22 cellular contexts compared by ENCODE assay signal in the genomic region with DNA sequence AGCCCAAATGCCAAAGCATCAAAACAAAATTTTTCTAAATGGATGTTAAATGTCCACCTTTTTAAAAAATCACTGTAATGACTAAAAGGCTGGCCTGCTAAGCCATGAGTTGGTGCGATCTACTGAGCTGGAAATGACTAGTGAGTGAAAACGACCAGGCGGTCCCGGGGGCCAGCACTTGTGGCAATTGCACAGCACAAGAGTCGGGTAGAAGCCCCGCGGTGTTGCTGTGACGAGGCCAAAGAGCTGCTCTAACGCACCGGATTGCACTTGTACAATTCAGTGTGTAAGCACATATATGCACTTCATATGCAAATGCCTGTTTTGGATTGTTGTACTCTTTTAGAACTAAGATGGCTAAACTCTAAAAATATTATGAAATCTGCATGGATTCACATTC.
"Had no signal": no experiment of that assay in that cellular context is flagged by ENCODE, and none has a peak within 500 bp of the region (broad histone marks: within the 10 kb centered on the region; RNA-seq: fewer than 3 reads in every experiment).

No MANE protein-coding gene starts in this region.

- H3K4me3 Mint-ChIP-seq: activated CD4-positive, alpha-beta T cell treated with anti-CD3 and anti-CD28 coated beads, Interleukin-2, amount 10 ng/mL, durations not matched to agents 24 days and 14 days; activated CD8-positive, alpha-beta T cell treated with anti-CD3 and anti-CD28 coated beads for 36 hours; activated naive CD4-positive, alpha-beta T cell treated with anti-CD3 and anti-CD28 coated beads for 36 hours; activated naive CD8-positive, alpha-beta T cell treated with anti-CD3 and anti-CD28 coated beads, Interleukin-2, amount 10 ng/mL, durations not matched to agents 7 days and 5 days; activated T-cell treated with anti-CD3 and anti-CD28 coated beads, Interleukin-2, amount 50 U/mL, for 4 hours; activated T-helper 1 cell treated with anti-CD3 and anti-CD28 coated beads, Interleukin-12 subunit alpha, Interleukin-12 subunit beta, Interleukin-2, Interleukin-4 antibody, amounts not matched to agents 30 ng/mL and 10 ng/mL and 1 ng/mL, durations not matched to agents 14 hours and 24 hours and 36 hours; central memory CD8-positive, alpha-beta T cell; T-helper 2 cell treated with Interferon-gamma antibody and Interleukin-4, amounts not matched to agents 5 μg/mL and 100 μg/mL, for 36 hours had no signal

- H3K4me1 Mint-ChIP-seq: activated CD4-positive, alpha-beta T cell treated with anti-CD3 and anti-CD28 coated beads, Interleukin-2, amount 10 ng/mL, durations not matched to agents 24 days and 14 days; activated naive CD8-positive, alpha-beta T cell treated with anti-CD3 and anti-CD28 coated beads, Interleukin-2, amount 10 ng/mL, durations not matched to agents 7 days and 5 days had no signal

- H3K9me3 Mint-ChIP-seq: activated CD4-positive, alpha-beta T cell treated with anti-CD3 and anti-CD28 coated beads, Interleukin-2, amount 10 ng/mL, durations not matched to agents 24 days and 14 days; activated CD8-positive, alpha-beta T cell treated with anti-CD3 and anti-CD28 coated beads for 36 hours; activated naive CD4-positive, alpha-beta T cell treated with anti-CD3 and anti-CD28 coated beads for 36 hours; activated naive CD8-positive, alpha-beta T cell treated with anti-CD3 and anti-CD28 coated beads, Interleukin-2, amount 10 ng/mL, durations not matched to agents 7 days and 5 days; activated T-cell treated with anti-CD3 and anti-CD28 coated beads, Interleukin-2, amount 50 U/mL, for 4 hours; activated T-helper 1 cell treated with anti-CD3 and anti-CD28 coated beads, Interleukin-12 subunit alpha, Interleukin-12 subunit beta, Interleukin-2, Interleukin-4 antibody, amounts not matched to agents 30 ng/mL and 10 ng/mL and 1 ng/mL, durations not matched to agents 14 hours and 24 hours and 36 hours; central memory CD8-positive, alpha-beta T cell; T-helper 2 cell treated with Interferon-gamma antibody and Interleukin-4, amounts not matched to agents 5 μg/mL and 100 μg/mL, for 36 hours had no signal

- DNase-seq: activated CD4-positive, alpha-beta T cell treated with anti-CD3 and anti-CD28 coated beads, Interleukin-2, amount 10 ng/mL, durations not matched to agents 24 days and 14 days; activated CD4-positive, alpha-beta T cell treated with anti-CD3 and anti-CD28 coated beads, Interleukin-2, amount 50 U/mL, for 4 hours; activated CD8-positive, alpha-beta T cell treated with anti-CD3 and anti-CD28 coated beads for 36 hours; activated gamma-delta T cell; activated naive CD4-positive, alpha-beta T cell treated with anti-CD3 and anti-CD28 coated beads for 36 hours; activated naive CD8-positive, alpha-beta T cell treated with anti-CD3 and anti-CD28 coated beads, Interleukin-2, amount 10 ng/mL, durations not matched to agents 7 days and 5 days; activated T-cell treated with anti-CD3 and anti-CD28 coated beads, Interleukin-2, amount 50 U/mL, for 4 hours; amygdala; MM.1S; NCI-H1092 treated with DMSO at 0.1 percent for 48 hours; NCI-H1417; NCI-H146; NCI-H187; NCI-H2081; NCI-H345; NCI-H524 treated with DMSO at 0.1 percent for 48 hours; SHP77; SJCRH30 had no signal

- ATAC-seq: activated CD8-positive, alpha-beta T cell treated with anti-CD3 and anti-CD28 coated beads for 36 hours; activated T-cell treated with anti-CD3 and anti-CD28 coated beads, Interleukin-2, amount 50 U/mL, for 4 hours; Panc1 had no signal

- H3K27ac Mint-ChIP-seq: activated CD4-positive, alpha-beta T cell treated with anti-CD3 and anti-CD28 coated beads, Interleukin-2, amount 10 ng/mL, durations not matched to agents 24 days and 14 days; activated CD8-positive, alpha-beta T cell treated with anti-CD3 and anti-CD28 coated beads for 36 hours; activated naive CD4-positive, alpha-beta T cell treated with anti-CD3 and anti-CD28 coated beads for 36 hours; activated naive CD8-positive, alpha-beta T cell treated with anti-CD3 and anti-CD28 coated beads, Interleukin-2, amount 10 ng/mL, durations not matched to agents 7 days and 5 days; activated T-helper 1 cell treated with anti-CD3 and anti-CD28 coated beads, Interleukin-12 subunit alpha, Interleukin-12 subunit beta, Interleukin-2, Interleukin-4 antibody, amounts not matched to agents 30 ng/mL and 10 ng/mL and 1 ng/mL, durations not matched to agents 14 hours and 24 hours and 36 hours; T-helper 2 cell treated with Interferon-gamma antibody and Interleukin-4, amounts not matched to agents 5 μg/mL and 100 μg/mL, for 36 hours had no signal

- H3K27me3 Mint-ChIP-seq: activated CD4-positive, alpha-beta T cell treated with anti-CD3 and anti-CD28 coated beads, Interleukin-2, amount 10 ng/mL, durations not matched to agents 24 days and 14 days; activated CD8-positive, alpha-beta T cell treated with anti-CD3 and anti-CD28 coated beads for 36 hours; activated naive CD8-positive, alpha-beta T cell treated with anti-CD3 and anti-CD28 coated beads, Interleukin-2, amount 10 ng/mL, durations not matched to agents 7 days and 5 days; central memory CD8-positive, alpha-beta T cell had no signal
